In the genomic region with DNA sequence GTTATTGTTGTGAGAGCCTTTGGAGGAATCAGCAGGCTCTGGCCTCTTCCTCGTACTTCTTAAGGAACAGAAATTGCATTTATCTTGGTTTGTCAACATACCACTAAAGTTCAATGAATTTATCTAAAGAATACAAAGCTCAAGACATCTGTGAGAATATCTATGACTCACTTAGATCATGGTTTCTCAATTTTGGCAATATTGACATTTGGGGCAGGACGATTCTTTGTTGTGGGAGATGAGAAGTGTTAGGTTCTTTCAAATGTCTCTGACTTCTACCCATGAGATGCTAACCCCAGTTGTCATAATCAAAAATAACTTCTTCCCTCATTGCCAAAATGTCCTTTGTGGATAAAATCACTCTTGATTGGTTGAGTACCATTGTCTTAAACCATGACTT, we compare ENCODE assay signal across 1 cellular context.
TF ChIP-seq lines count a peak whose summit lies in the region.

No MANE protein-coding gene starts in this region.

TF ChIP-seq in IMR-90, 13 proteins besides CTCF, POLR2A, EP300 and RAD21 (continued from another document):
- no peak for TF ChIP-seq MAZ (IDR thresholded peaks at IDR 0.05; ENCODE audit: borderline replicate concordance, low read depth, low read length)
- no peak for TF ChIP-seq ELK1 (IDR thresholded peaks at IDR 0.05; ENCODE audit: borderline replicate concordance, low read depth, low read length)
TF ChIP-seq in IMR-90: peak in this region for 0.
